8 cellular contexts compared by ENCODE assay signal in the genomic region with DNA sequence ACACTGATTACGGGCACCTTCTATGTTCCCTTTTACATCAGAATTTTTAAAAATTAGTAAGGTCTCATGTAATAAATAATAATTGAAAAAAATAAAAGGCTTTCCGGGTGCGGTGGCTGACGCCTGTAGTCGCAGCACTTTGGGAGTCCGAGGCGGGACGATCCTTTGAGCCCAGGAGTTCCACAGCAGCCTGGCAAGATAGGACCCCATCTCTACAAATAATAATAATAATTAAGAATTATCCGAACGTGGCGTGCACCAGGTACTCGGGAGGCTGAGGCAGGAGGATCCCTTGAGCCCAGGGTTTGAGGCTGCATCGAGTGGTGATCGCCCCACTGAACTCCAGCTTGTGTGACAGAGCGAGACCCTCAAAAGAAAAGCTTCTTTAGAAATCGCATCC. TPM values are rescaled to one million over a fixed set of nuclear protein-coding genes. Genes with fewer than 3 reads are reported as not detected.
DNase-seq lines count a peak whose midpoint lies in the region; ATAC-seq and TF ChIP-seq lines count a peak whose summit lies in the region.

No MANE protein-coding gene starts in this region.

- DNase-seq in BE2C: no peak
- no peak for DNase-seq in NB4 (ENCODE audit: low read depth)
- DNase-seq in effector memory CD4-positive, alpha-beta T cell: no peak
- DNase-seq in NCI-H1417 (lab: John Stamatoyannopoulos, UW): no peak
- no peak for DNase-seq in NCI-H510A treated with DMSO at 0.1 percent for 48 hours (lab: John Stamatoyannopoulos, UW)
- DNase-seq in COLO829 (ENCODE audit: low spot score): no peak

- H3K27ac ChIP-seq in effector memory CD4-positive, alpha-beta T cell (ENCODE audit: insufficient read depth, low read length, poor library complexity, severe bottlenecking): peak overlapping the region; percentile 55
- H3K27ac ChIP-seq in neural cell (ENCODE audit: low read length): peak overlapping the region; percentile 74

- H3K9me3 ChIP-seq in BE2C (no peaks in the 10 kb centered on the region), neural cell (ENCODE audit: low read length) (no peaks in the 10 kb centered on the region)
- H3K9me3 ChIP-seq in effector memory CD4-positive, alpha-beta T cell (ENCODE audit: control insufficient read depth, low read length): no peaks in the 10 kb centered on the region

- no peaks in the 10 kb centered on the region for H3F3A ChIP-seq in neural cell (ENCODE audit: insufficient read depth, low read length, poor library complexity, severe bottlenecking)

- H3K4me3 ChIP-seq in BE2C (ENCODE audit: low read depth, low read length) (peak overlapping the region; percentile 95), NB4 (ENCODE audit: low read depth, low read length) (peak overlapping the region; percentile 62), neural cell (ENCODE audit: low read length) (peak overlapping the region; percentile 84)
- no peak overlapping the region for H3K4me3 ChIP-seq in effector memory CD4-positive, alpha-beta T cell (ENCODE audit: insufficient read depth, low read depth, low read length, poor library complexity, severe bottlenecking)

- H3K27me3 ChIP-seq in BE2C: no peaks in the 10 kb centered on the region
- no peaks in the 10 kb centered on the region for H3K27me3 ChIP-seq in effector memory CD4-positive, alpha-beta T cell (replicated peaks; ENCODE audit: control insufficient read depth, insufficient read depth, low read length, poor library complexity, severe bottlenecking)
- H3K27me3 ChIP-seq in neural cell (ENCODE audit: insufficient read depth, low read depth, low read length): no peaks in the 10 kb centered on the region

- peak overlapping the region; percentile 66 for H2AFZ ChIP-seq in neural cell (ENCODE audit: low read depth, low read length)

- no peaks in the 10 kb centered on the region for H3K9me2 ChIP-seq in neural cell (ENCODE audit: insufficient read depth, low read length)

- H3K36me3 ChIP-seq in BE2C (no peaks in the 10 kb centered on the region), neural cell (ENCODE audit: insufficient read depth, low read length) (no peaks in the 10 kb centered on the region)
- peaks cover 7% of the 10 kb centered on the region for H3K36me3 ChIP-seq in effector memory CD4-positive, alpha-beta T cell (ENCODE audit: control insufficient read depth, insufficient read depth, low read length)

- no peak for ATAC-seq in HG02678 (IDR thresholded peaks at IDR 0.05; ENCODE audit: unreplicated experiment)

- H3K9ac ChIP-seq in neural cell (ENCODE audit: low read length): peak overlapping the region; percentile 66

- TF ChIP-seq RAD21 in neural cell (conservative IDR thresholded peaks at IDR 0.05): no peak

- no peak for TF ChIP-seq POLR2A in NB4 (IDR thresholded peaks at IDR 0.05; ENCODE audit: extremely low read depth, insufficient read length)

- no peak for TF ChIP-seq CTCF in BE2C (IDR thresholded peaks at IDR 0.05; ENCODE audit: low read depth, low read length)
- TF ChIP-seq CTCF in NB4 (IDR thresholded peaks at IDR 0.05; ENCODE audit: low read depth, low read length): no peak
- no peak for TF ChIP-seq CTCF in neural cell (IDR thresholded peaks at IDR 0.05; ENCODE audit: poor library complexity, severe bottlenecking)

- H3K79me2 ChIP-seq in neural cell (replicated peaks; ENCODE audit: insufficient read depth, low read length): peaks cover 38% of the 10 kb centered on the region

- no peaks in the 10 kb centered on the region for H3K4me1 ChIP-seq in BE2C
- H3K4me1 ChIP-seq in effector memory CD4-positive, alpha-beta T cell (ENCODE audit: control insufficient read depth, insufficient read depth, low read length, poor library complexity, severe bottlenecking): peaks cover 17% of the 10 kb centered on the region

- TF ChIP-seq EP300 in neural cell (conservative IDR thresholded peaks at IDR 0.05; ENCODE audit: poor library complexity, severe bottlenecking): no peak

- peak overlapping the region; percentile 76 for H3K4me2 ChIP-seq in neural cell (ENCODE audit: low read length)

- no peaks in the 10 kb centered on the region for H4K20me1 ChIP-seq in neural cell (ENCODE audit: insufficient read depth)

TF ChIP-seq in neural cell, 6 proteins besides CTCF, POLR2A, EP300 and RAD21:
- no peak for TF ChIP-seq REST (IDR thresholded peaks at IDR 0.05; ENCODE audit: borderline replicate concordance)

RNA-seq across cellular contexts. Expression of gene LAMTOR3, which starts 0.8 kb away (rescaled TPM):
- polyA plus RNA-seq in BE2C (2012; ENCODE audit: insufficient read depth, insufficient read length, low read depth): 31.5 TPM
- polyA plus RNA-seq in neural cell: 172 and 203 TPM in 2 replicates
- 130 and 165 TPM in 2 replicates for polyA minus RNA-seq in neural cell

RNA-seq across cellular contexts. Expression of gene DNAJB14, which starts 51.4 kb away (rescaled TPM):
- polyA plus RNA-seq in BE2C (2012; ENCODE audit: insufficient read depth, insufficient read length, low read depth): 22.2 TPM
- 39.6 and 41.3 TPM in 2 replicates for polyA plus RNA-seq in neural cell
- 97.1 and 98.2 TPM in 2 replicates for polyA minus RNA-seq in neural cell

RNA-seq across cellular contexts. Expression of gene H2AZ1, which starts 55.1 kb away (rescaled TPM):
- 582 TPM for polyA plus RNA-seq in BE2C (2012; ENCODE audit: insufficient read depth, insufficient read length, low read depth)
- polyA plus RNA-seq in neural cell: 519 and 571 TPM in 2 replicates
- polyA minus RNA-seq in neural cell: 147 and 148 TPM in 2 replicates
